1 cellular context compared by ENCODE assay signal in genomic region chr16:1308977-1309885, GRCh38.
A peak's percentile ranks its signal among the peaks of the same experiment; 100 is the strongest.
TF ChIP-seq lines count a peak whose summit lies in the region.

Gene UBE2I (plus strand): TSS chr16:1309636. CDS start chr16:1314031, 4,395 bp downstream.

TF ChIP-seq in GM12878, 131 proteins besides CTCF, POLR2A, EP300 and RAD21 (continued from another document and continues in another):
- peak; percentile 47 for TF ChIP-seq SKIL (IDR thresholded peaks at IDR 0.05; ENCODE audit: low read depth, poor library complexity, severe bottlenecking)
- TF ChIP-seq TCF12 (IDR thresholded peaks at IDR 0.05; ENCODE audit: low read depth, low read length), result peak; percentile 9; the same call in 1 of the 2 replicates
- TF ChIP-seq SMC3 (IDR thresholded peaks at IDR 0.05; ENCODE audit: borderline replicate concordance, low read length), result no peak
- TF ChIP-seq CBX5 (IDR thresholded peaks at IDR 0.05; ENCODE audit: low read depth), result no peak
- TF ChIP-seq CHD1 (IDR thresholded peaks at IDR 0.05; ENCODE audit: low read depth, low read length), result 0 out of 2 replicates have a peak, but pooled peaks have one; percentile 38
- peak; percentile 98 for TF ChIP-seq NBN (IDR thresholded peaks at IDR 0.05)
- TF ChIP-seq DPF2 (IDR thresholded peaks at IDR 0.05), result no peak
- peak; percentile 94 for TF ChIP-seq KLF5 (IDR thresholded peaks at IDR 0.05; ENCODE audit: partially characterized antibody)
- TF ChIP-seq WRNIP1 (IDR thresholded peaks at IDR 0.05; ENCODE audit: borderline replicate concordance, low read depth, low read length), result no peak
- peak; percentile 95 for TF ChIP-seq IRF3 (IDR thresholded peaks at IDR 0.05)
- TF ChIP-seq NR2F1 (conservative IDR thresholded peaks at IDR 0.05), result peak; percentile 44
- TF ChIP-seq FOXM1 (IDR thresholded peaks at IDR 0.05; ENCODE audit: low read depth, low read length), result no peak
- TF ChIP-seq MEF2A (IDR thresholded peaks at IDR 0.05; ENCODE audit: insufficient read depth, low read depth, low read length), result no peak
- no peak for TF ChIP-seq CEBPB (IDR thresholded peaks at IDR 0.05; ENCODE audit: borderline replicate concordance in 1 of 2, low read depth in 2 of 2, low read length in 2 of 2)
- TF ChIP-seq RUNX3 (IDR thresholded peaks at IDR 0.05; ENCODE audit: low read length), result peak; percentile 53
- TF ChIP-seq BMI1 (IDR thresholded peaks at IDR 0.05; ENCODE audit: borderline replicate concordance), result no peak
- no peak for TF ChIP-seq ZBTB11 (CRISPR knock-in tag; IDR thresholded peaks at IDR 0.05)
- no peak for TF ChIP-seq ATF2 (IDR thresholded peaks at IDR 0.05; ENCODE audit: low read length)
- TF ChIP-seq E2F4 (IDR thresholded peaks at IDR 0.05; ENCODE audit: low read depth, low read length), result no peak
- TF ChIP-seq NR2C1 (IDR thresholded peaks at IDR 0.05), result 0 out of 2 replicates have a peak, but pooled peaks have one; percentile 4
- TF ChIP-seq POU2F2 (IDR thresholded peaks at IDR 0.05; ENCODE audit: borderline replicate concordance, low read depth, low read length), result no peak
- TF ChIP-seq SIN3A (IDR thresholded peaks at IDR 0.05; ENCODE audit: low read depth, low read length), result 0 out of 2 replicates have a peak, but pooled peaks have one; percentile 31
- peak; percentile 60; the same call in 1 of the 2 replicates for TF ChIP-seq CBFB (IDR thresholded peaks at IDR 0.05; ENCODE audit: low read depth)
- TF ChIP-seq SREBF1 (IDR thresholded peaks at IDR 0.05; ENCODE audit: low read length), result no peak
- peak; percentile 91 for TF ChIP-seq E2F8 (IDR thresholded peaks at IDR 0.05; ENCODE audit: low read depth, partially characterized antibody)
- TF ChIP-seq SP1 (IDR thresholded peaks at IDR 0.05; ENCODE audit: low read depth, low read length), result peak; percentile 96
- TF ChIP-seq EED (IDR thresholded peaks at IDR 0.05; ENCODE audit: low read depth), result no peak
- TF ChIP-seq GATAD2B (conservative IDR thresholded peaks at IDR 0.05; ENCODE audit: low read depth), result peak; percentile 87
- peak; percentile 86 for TF ChIP-seq SREBF2 (IDR thresholded peaks at IDR 0.05; ENCODE audit: low read length)
- peak; percentile 67 for TF ChIP-seq NFYA (IDR thresholded peaks at IDR 0.05; ENCODE audit: borderline replicate concordance, low read depth, low read length)
- no peak for TF ChIP-seq STAT3 (IDR thresholded peaks at IDR 0.05; ENCODE audit: low read depth, low read length)
- no peak for TF ChIP-seq ZNF217 (IDR thresholded peaks at IDR 0.05)
- TF ChIP-seq YY1 (IDR thresholded peaks at IDR 0.05; ENCODE audit: low read depth, low read length), result peak; percentile 63; the same call in 1 of the 2 replicates
- TF ChIP-seq IRF5 (IDR thresholded peaks at IDR 0.05; ENCODE audit: borderline replicate concordance), result no peak
- 0 out of 2 replicates have a peak, but pooled peaks have one; percentile 29 for TF ChIP-seq MTA2 (IDR thresholded peaks at IDR 0.05; ENCODE audit: low read depth)
- peak; percentile 64; the same call in 1 of the 2 replicates for TF ChIP-seq ZNF24 (IDR thresholded peaks at IDR 0.05)
- no peak; the same call in 1 of the 2 replicates for TF ChIP-seq ESRRA (IDR thresholded peaks at IDR 0.05; ENCODE audit: low read length)
- no peak for TF ChIP-seq SMAD5 (IDR thresholded peaks at IDR 0.05; ENCODE audit: low read depth)
- TF ChIP-seq ZBTB40 (IDR thresholded peaks at IDR 0.05; ENCODE audit: borderline replicate concordance), result peak; percentile 71; the same call in 1 of the 2 replicates
- peak; percentile 99 for TF ChIP-seq ZNF207 (IDR thresholded peaks at IDR 0.05; ENCODE audit: borderline replicate concordance)
- TF ChIP-seq CREB1 (IDR thresholded peaks at IDR 0.05; ENCODE audit: low read depth), result peak; percentile 95
- no peak for TF ChIP-seq ETV6 (conservative IDR thresholded peaks at IDR 0.05 in 1 of 2, IDR thresholded peaks at IDR 0.05 in 1 of 2; ENCODE audit: borderline replicate concordance in 1 of 2, low read depth in 1 of 2)
- TF ChIP-seq USF2 (IDR thresholded peaks at IDR 0.05; ENCODE audit: borderline replicate concordance, low read depth, low read length), result no peak
